1 cellular context compared by ENCODE assay signal in genomic region chr19:40702337-40703012, GRCh38.
TF ChIP-seq lines count a peak whose summit lies in the region.

No MANE protein-coding gene starts in this region.

TF ChIP-seq in HepG2, 621 proteins besides CTCF, POLR2A, EP300 and RAD21 (continued from another document and continues in another):
- TF ChIP-seq ATF5 (CRISPR knock-in tag; IDR thresholded peaks at IDR 0.05; ENCODE audit: low read depth) = no peak
- no peak for TF ChIP-seq YEATS2 (CRISPR knock-in tag; IDR thresholded peaks at IDR 0.05; ENCODE audit: borderline replicate concordance)
- TF ChIP-seq ZNF547 (CRISPR knock-in tag; IDR thresholded peaks at IDR 0.05) = no peak
- no peak for TF ChIP-seq ZSCAN20 (CRISPR knock-in tag; IDR thresholded peaks at IDR 0.05; ENCODE audit: borderline replicate concordance)
- TF ChIP-seq ZNF878 (CRISPR knock-in tag; IDR thresholded peaks at IDR 0.05) = no peak
- no peak for TF ChIP-seq MAF1 (CRISPR knock-in tag; IDR thresholded peaks at IDR 0.05; ENCODE audit: borderline replicate concordance)
- no peak for TF ChIP-seq DBP (CRISPR knock-in tag; IDR thresholded peaks at IDR 0.05; ENCODE audit: not compliant biosample characterization)
- TF ChIP-seq SKIL (CRISPR knock-in tag; IDR thresholded peaks at IDR 0.05; ENCODE audit: borderline replicate concordance) = no peak
- peak; percentile 66 for TF ChIP-seq XRCC5 (optimal IDR thresholded peaks at IDR 0.05; ENCODE audit: low read length)
- TF ChIP-seq ZNF34 (CRISPR knock-in tag; IDR thresholded peaks at IDR 0.05; ENCODE audit: borderline replicate concordance) = 0 out of 2 replicates have a peak, but pooled peaks have one; percentile 15
- TF ChIP-seq ZFP36 (IDR thresholded peaks at IDR 0.05; ENCODE audit: borderline replicate concordance, low read depth, low read length, partially characterized antibody) = no peak
- no peak for TF ChIP-seq GRHL1 (CRISPR knock-in tag; conservative IDR thresholded peaks at IDR 0.05)
- no peak for TF ChIP-seq ZNF253 (CRISPR knock-in tag; IDR thresholded peaks at IDR 0.05; ENCODE audit: borderline replicate concordance)
- TF ChIP-seq NFATC3 (CRISPR knock-in tag; IDR thresholded peaks at IDR 0.05) = no peak
- TF ChIP-seq ZBTB33 (CRISPR knock-in tag; IDR thresholded peaks at IDR 0.05) = peak; percentile 56; the same call in 1 of the 2 replicates
- TF ChIP-seq PRDM15 (CRISPR knock-in tag; IDR thresholded peaks at IDR 0.05) = no peak
- no peak for TF ChIP-seq ZNF510 (CRISPR knock-in tag; IDR thresholded peaks at IDR 0.05; ENCODE audit: low read depth)
- TF ChIP-seq ZNF589 (CRISPR knock-in tag; conservative IDR thresholded peaks at IDR 0.05) = no peak
- TF ChIP-seq DMTF1 (CRISPR knock-in tag; IDR thresholded peaks at IDR 0.05) = no peak
- no peak for TF ChIP-seq FUBP1 (CRISPR knock-in tag; IDR thresholded peaks at IDR 0.05; ENCODE audit: borderline replicate concordance)
- no peak for TF ChIP-seq SRSF1 (optimal IDR thresholded peaks at IDR 0.05; ENCODE audit: low read depth, low read length)
- no peak for TF ChIP-seq ZMYM4 (CRISPR knock-in tag; IDR thresholded peaks at IDR 0.05)
- no peak for TF ChIP-seq MBD4 (IDR thresholded peaks at IDR 0.05; ENCODE audit: borderline replicate concordance, low read length)
- TF ChIP-seq TCF7 (IDR thresholded peaks at IDR 0.05; ENCODE audit: low read depth) = no peak
- TF ChIP-seq IKZF4 (CRISPR knock-in tag; IDR thresholded peaks at IDR 0.05; ENCODE audit: borderline replicate concordance, low read depth, not compliant biosample characterization) = no peak
- no peak for TF ChIP-seq GZF1 (CRISPR knock-in tag; IDR thresholded peaks at IDR 0.05)
- TF ChIP-seq ZNF672 (CRISPR knock-in tag; IDR thresholded peaks at IDR 0.05) = no peak
- no peak for TF ChIP-seq ZNF160 (CRISPR knock-in tag; IDR thresholded peaks at IDR 0.05)
- TF ChIP-seq ZNF703 (CRISPR knock-in tag; IDR thresholded peaks at IDR 0.05; ENCODE audit: borderline replicate concordance) = no peak
- TF ChIP-seq MIER3 (CRISPR knock-in tag; IDR thresholded peaks at IDR 0.05; ENCODE audit: borderline replicate concordance) = no peak
- no peak for TF ChIP-seq AHDC1 (CRISPR knock-in tag; IDR thresholded peaks at IDR 0.05; ENCODE audit: borderline replicate concordance)
- TF ChIP-seq ZBTB21 (CRISPR knock-in tag; IDR thresholded peaks at IDR 0.05) = no peak
- TF ChIP-seq HMGA1 (CRISPR knock-in tag; conservative IDR thresholded peaks at IDR 0.05) = no peak
- TF ChIP-seq ATF7-NPFF (CRISPR knock-in tag; IDR thresholded peaks at IDR 0.05; ENCODE audit: low read depth) = no peak
- TF ChIP-seq ZNF260 (CRISPR knock-in tag; IDR thresholded peaks at IDR 0.05; ENCODE audit: borderline replicate concordance, low read depth) = no peak
- no peak for TF ChIP-seq RXRA (CRISPR knock-in tag; IDR thresholded peaks at IDR 0.05)
